In genomic region chr7:12570529-12571461, GRCh38 we compare ENCODE assay signal across 1 cellular context.
A peak's percentile ranks its signal among the peaks of the same experiment; 100 is the strongest.
TF ChIP-seq lines count a peak whose summit lies in the region.

SCIN (plus strand) TSS chr7:12570720; CDS start chr7:12570787, 67 bp downstream.

TF ChIP-seq in HEK293, 187 proteins besides CTCF, POLR2A, EP300 and RAD21 (continued from another document):
- TF ChIP-seq, protein P1, sequence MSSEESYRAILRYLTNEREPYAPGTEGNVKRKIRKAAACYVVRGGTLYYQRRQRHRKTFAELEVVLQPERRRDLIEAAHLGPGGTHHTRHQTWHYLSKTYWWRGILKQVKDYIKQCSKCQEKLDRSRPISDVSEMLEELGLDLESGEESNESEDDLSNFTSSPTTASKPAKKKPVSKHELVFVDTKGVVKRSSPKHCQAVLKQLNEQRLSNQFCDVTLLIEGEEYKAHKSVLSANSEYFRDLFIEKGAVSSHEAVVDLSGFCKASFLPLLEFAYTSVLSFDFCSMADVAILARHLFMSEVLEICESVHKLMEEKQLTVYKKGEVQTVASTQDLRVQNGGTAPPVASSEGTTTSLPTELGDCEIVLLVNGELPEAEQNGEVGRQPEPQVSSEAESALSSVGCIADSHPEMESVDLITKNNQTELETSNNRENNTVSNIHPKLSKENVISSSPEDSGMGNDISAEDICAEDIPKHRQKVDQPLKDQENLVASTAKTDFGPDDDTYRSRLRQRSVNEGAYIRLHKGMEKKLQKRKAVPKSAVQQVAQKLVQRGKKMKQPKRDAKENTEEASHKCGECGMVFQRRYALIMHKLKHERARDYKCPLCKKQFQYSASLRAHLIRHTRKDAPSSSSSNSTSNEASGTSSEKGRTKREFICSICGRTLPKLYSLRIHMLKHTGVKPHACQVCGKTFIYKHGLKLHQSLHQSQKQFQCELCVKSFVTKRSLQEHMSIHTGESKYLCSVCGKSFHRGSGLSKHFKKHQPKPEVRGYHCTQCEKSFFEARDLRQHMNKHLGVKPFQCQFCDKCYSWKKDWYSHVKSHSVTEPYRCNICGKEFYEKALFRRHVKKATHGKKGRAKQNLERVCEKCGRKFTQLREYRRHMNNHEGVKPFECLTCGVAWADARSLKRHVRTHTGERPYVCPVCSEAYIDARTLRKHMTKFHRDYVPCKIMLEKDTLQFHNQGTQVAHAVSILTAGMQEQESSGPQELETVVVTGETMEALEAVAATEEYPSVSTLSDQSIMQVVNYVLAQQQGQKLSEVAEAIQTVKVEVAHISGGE (tag by site-specific recombination; conservative IDR thresholded peaks at IDR 0.05; ENCODE audit: low read depth), result 0 out of 2 replicates have a peak, but pooled peaks have one; percentile 26
- TF ChIP-seq ZIC2 (tag by site-specific recombination; IDR thresholded peaks at IDR 0.05), result 0 out of 2 replicates have a peak, but pooled peaks have one; percentile 30
- no peak for TF ChIP-seq ZNF792 (tag by site-specific recombination; IDR thresholded peaks at IDR 0.05)
- TF ChIP-seq HOXD13 (CRISPR knock-in tag; IDR thresholded peaks at IDR 0.05; ENCODE audit: borderline replicate concordance), result no peak; the same call in 1 of the 2 replicates
- TF ChIP-seq ZNF777 (tag by site-specific recombination; IDR thresholded peaks at IDR 0.05; ENCODE audit: borderline replicate concordance), result peak; percentile 88; the same call in 1 of the 2 replicates
- 0 out of 2 replicates have a peak, but pooled peaks have one; percentile 26 for TF ChIP-seq ZBTB48 (tag by site-specific recombination; IDR thresholded peaks at IDR 0.05)
- TF ChIP-seq ZNF488 (tag by site-specific recombination; IDR thresholded peaks at IDR 0.05), result no peak
- no peak for TF ChIP-seq ZNF140 (tag by site-specific recombination; IDR thresholded peaks at IDR 0.05)
